7 cellular contexts compared by ENCODE assay signal in the genomic region with DNA sequence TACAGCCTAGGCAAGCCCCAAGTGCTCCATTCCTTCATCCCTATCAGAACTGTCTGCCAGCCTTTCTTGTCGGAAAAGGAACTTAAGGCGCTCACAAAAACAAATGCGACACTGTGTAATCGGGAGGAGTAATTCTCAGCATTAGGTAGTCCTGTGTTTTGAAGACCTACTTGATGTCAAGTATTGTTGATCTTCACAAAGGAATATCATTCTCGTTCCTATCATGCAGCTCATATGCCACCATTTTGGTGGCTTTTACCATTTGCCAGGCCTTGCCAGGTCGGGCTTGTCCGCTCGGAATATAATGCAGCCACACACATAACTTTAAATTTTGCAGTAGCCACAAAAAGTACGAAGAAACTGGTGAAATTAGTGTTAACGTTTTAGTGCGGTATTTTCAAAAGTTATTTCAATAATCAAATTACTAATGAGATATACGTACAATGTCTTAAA. TPM values are rescaled to one million over a fixed set of nuclear protein-coding genes. Genes with fewer than 3 reads are reported as not detected.
A peak's percentile ranks its signal among the peaks of the same experiment; 100 is the strongest.
DNase-seq lines count a peak whose midpoint lies in the region; ATAC-seq, FAIRE-seq and TF ChIP-seq lines count a peak whose summit lies in the region.

No MANE protein-coding gene starts in this region.

- peaks cover 54% of the 10 kb centered on the region for H3K79me2 ChIP-seq in DOHH2 (ENCODE audit: control insufficient read depth, low read length)

- H3K9me3 ChIP-seq in DOHH2 (ENCODE audit: control insufficient read depth, insufficient read depth, low read length): no peaks in the 10 kb centered on the region
- H3K9me3 ChIP-seq in HUES64 (ENCODE audit: insufficient read depth, low read depth, low read length): no peaks in the 10 kb centered on the region

- no peaks in the 10 kb centered on the region for H3K9me2 ChIP-seq in DOHH2 (replicated peaks; ENCODE audit: control insufficient read depth, low read length)

- H3K4me1 Mint-ChIP-seq in activated naive CD8-positive, alpha-beta T cell treated with anti-CD3 and anti-CD28 coated beads, Interleukin-2, amount 50 U/mL, for 24 hours: peaks cover 24% of the 10 kb centered on the region

- H3K4me1 ChIP-seq in DOHH2 (ENCODE audit: control insufficient read depth, low read length) (peaks cover 22% of the 10 kb centered on the region), HUES64 (ENCODE audit: insufficient read depth, low read length) (peaks cover 8% of the 10 kb centered on the region)

- no peak for TF ChIP-seq CTCF in DOHH2 (IDR thresholded peaks at IDR 0.05; ENCODE audit: low read depth, low read length, poor library complexity, severe bottlenecking)

- FAIRE-seq in islet of Langerhans (lab: Jason Lieb, UNC): peak; percentile 74

- 35% methylated on average over 9 of the region's 12 CpGs for WGBS in HUES64

- peak overlapping the region; percentile 100 for H3K27ac Mint-ChIP-seq in activated naive CD8-positive, alpha-beta T cell treated with anti-CD3 and anti-CD28 coated beads, Interleukin-2, amount 50 U/mL, for 24 hours

- peak overlapping the region; percentile 99 for H3K4me3 Mint-ChIP-seq in activated naive CD8-positive, alpha-beta T cell treated with anti-CD3 and anti-CD28 coated beads, Interleukin-2, amount 50 U/mL, for 24 hours

- H3K4me3 ChIP-seq in DOHH2 (ENCODE audit: low read length) (peak overlapping the region; percentile 82), HUES64 (ENCODE audit: low read length) (peak overlapping the region; percentile 83)

- H3K4me2 ChIP-seq in DOHH2 (ENCODE audit: low read length): peak overlapping the region; percentile 90

- peaks cover 39% of the 10 kb centered on the region for H3K36me3 ChIP-seq in DOHH2 (ENCODE audit: control insufficient read depth, low read length)
- H3K36me3 ChIP-seq in HUES64 (ENCODE audit: insufficient read depth, low read length): peaks cover 12% of the 10 kb centered on the region; the same call in 1 of the 2 replicates

- peak overlapping the region; percentile 93 for H3K27ac ChIP-seq in DOHH2 (ENCODE audit: low read depth, low read length)
- H3K27ac ChIP-seq in HUES64 (ENCODE audit: low read depth, low read length): peak overlapping the region; percentile 99
- H3K27ac ChIP-seq in temporal lobe (ENCODE audit: low read depth, low read length): peak overlapping the region; percentile 95

- no peaks in the 10 kb centered on the region for H3K27me3 Mint-ChIP-seq in activated naive CD8-positive, alpha-beta T cell treated with anti-CD3 and anti-CD28 coated beads, Interleukin-2, amount 50 U/mL, for 24 hours

- no peak for DNase-seq in activated naive CD8-positive, alpha-beta T cell treated with anti-CD3 and anti-CD28 coated beads, Interleukin-2, amount 50 U/mL, for 24 hours
- DNase-seq in NCI-H69 (lab: John Stamatoyannopoulos, UW): no peak

- H3K9me3 Mint-ChIP-seq in activated naive CD8-positive, alpha-beta T cell treated with anti-CD3 and anti-CD28 coated beads, Interleukin-2, amount 50 U/mL, for 24 hours: no peaks in the 10 kb centered on the region

- no peaks in the 10 kb centered on the region for H3K27me3 ChIP-seq in DOHH2 (ENCODE audit: control insufficient read depth, low read length)
- no peaks in the 10 kb centered on the region for H3K27me3 ChIP-seq in HUES64 (ENCODE audit: insufficient read depth, low read length)

- ATAC-seq in activated naive CD8-positive, alpha-beta T cell treated with anti-CD3 and anti-CD28 coated beads, Interleukin-2, amount 50 U/mL, for 24 hours: no peak
- ATAC-seq in HG03442 (IDR thresholded peaks at IDR 0.05; ENCODE audit: unreplicated experiment): no peak

- no peaks in the 10 kb centered on the region for H3F3A ChIP-seq in DOHH2 (ENCODE audit: control insufficient read depth, insufficient read depth)

- H3K9ac ChIP-seq in HUES64 (ENCODE audit: low read depth, low read length): peak overlapping the region; percentile 99

- peaks cover 27% of the 10 kb centered on the region for H3K36me3 Mint-ChIP-seq in activated naive CD8-positive, alpha-beta T cell treated with anti-CD3 and anti-CD28 coated beads, Interleukin-2, amount 50 U/mL, for 24 hours (ENCODE audit: low read depth)

- peaks cover 16% of the 10 kb centered on the region for H4K20me1 ChIP-seq in DOHH2 (ENCODE audit: control insufficient read depth, insufficient read depth, low read depth, low read length)

RNA-seq across cellular contexts. Expression of a gene that starts 0.9 kb away (rescaled TPM):
- polyA plus RNA-seq in HUES64 (2013, experiment 1 of 2): 88.0 TPM
- 78.5 TPM for polyA plus RNA-seq in HUES64 (2013, experiment 2 of 2)
- total RNA-seq in temporal lobe: 88.5 TPM
